ENCODE assay signal across 23 cellular contexts in genomic region chr4:164931551-164932324, GRCh38.
DNase-seq lines count a peak whose midpoint lies in the region; ATAC-seq, FAIRE-seq and TF ChIP-seq lines count a peak whose summit lies in the region.
"Had no signal": no experiment of that assay in that cellular context is flagged by ENCODE, and none has a peak within 500 bp of the region (broad histone marks: within the 10 kb centered on the region; RNA-seq: fewer than 3 reads in every experiment).

No MANE protein-coding gene starts in this region.

- TF ChIP-seq POLR2A in H54 (IDR thresholded peaks at IDR 0.05; ENCODE audit: low read depth, low read length), result no peak

- DNase-seq in AG08395 (ENCODE audit: low spot score) (peak; percentile 76), H54 (ENCODE audit: insufficient read length, low spot score) (peak; percentile 26), SW480 (ENCODE audit: low spot score) (peak; percentile 8), islet precursor cell (peak; percentile 74), RPMI8226 (no peak), GM20000 (ENCODE audit: low spot score) (no peak), NK-92 (lab: John Stamatoyannopoulos, UW; ENCODE audit: unreplicated experiment) (no peak)
- DNase-seq: activated CD4-positive, alpha-beta T cell treated with anti-CD3 and anti-CD28 coated beads for 4 hours; activated CD8-positive, alpha-beta memory T cell treated with anti-CD3 and anti-CD28 coated beads, Interleukin-2, amount 50 U/mL, for 4 hours; activated effector memory CD4-positive, alpha-beta T cell treated with Interleukin-2 at 50 U/mL for 16 hours; adrenal gland; DMS153; midbrain; NCI-H1105 treated with DMSO at 0.1 percent for 48 hours; NCI-H2107; PC-9; stimulated activated CD4-positive, alpha-beta T cell treated with anti-CD3 and anti-CD28 coated beads, Interleukin-12 subunit alpha, Interleukin-12 subunit beta, amount 100 ng/mL, for 4 hours; stimulated activated CD8-positive, alpha-beta memory T cell treated with anti-CD3 and anti-CD28 coated beads, Interleukin-4, amount 100 ng/mL, for 48 hours; T1000; uterus had no signal

- no peak for TF ChIP-seq CTCF in GM20000 (IDR thresholded peaks at IDR 0.05; ENCODE audit: extremely low read depth, missing control alignments)

- no peak for ATAC-seq in HG02852 (IDR thresholded peaks at IDR 0.05; ENCODE audit: unreplicated experiment)

- FAIRE-seq in H54 (lab: Jason Lieb, UNC), result no peak
- FAIRE-seq: A204.1, frontal cortex had no signal

Comparison
In these comparisons a context has a peak if more than half of its experiments do, and no peak if none do; other contexts are left out.
1. DNase-seq: peak in AG08395 (single experiment), H54 (single experiment), SW480 (single experiment) and islet precursor cell (single experiment); none in RPMI8226 (single experiment), GM20000 (single experiment) and NK-92 (single experiment).